In genomic region chr6:131348572-131348971, GRCh38 we compare ENCODE assay signal across 18 cellular contexts.
"Had no signal": no experiment of that assay in that cellular context is flagged by ENCODE, and none has a peak within 500 bp of the region (broad histone marks: within the 10 kb centered on the region; RNA-seq: fewer than 3 reads in every experiment).

No MANE protein-coding gene starts in this region.

- H3K4me1 Mint-ChIP-seq: immature natural killer cell, nephron progenitor cell had no signal

- H3K36me3 ChIP-seq: left ventricle myocardium inferior, lower lobe of right lung, sigmoid colon, tibial artery, upper lobe of left lung, uterus had no signal

- H3K9me3 Mint-ChIP-seq: dendritic cell treated with granulocyte-macrophage colony-stimulating factor and Interleukin-4, amounts not matched to agents 40 ng/mL and 50 ng/mL, for 4 days; immature natural killer cell; memory B cell; nephron progenitor cell had no signal

- H3K36me3 Mint-ChIP-seq: immature natural killer cell, memory B cell had no signal

- ATAC-seq: foreskin keratinocyte, left cardiac atrium, lower lobe of right lung had no signal

- H3K27ac ChIP-seq: foreskin keratinocyte, left ventricle myocardium inferior, lower lobe of right lung, sigmoid colon, skin epidermis, tibial artery, upper lobe of left lung, uterus had no signal

- H3K27me3 ChIP-seq: sigmoid colon, tibial artery, upper lobe of left lung, uterus had no signal

- H3K9me3 ChIP-seq: left ventricle myocardium inferior, lower lobe of right lung, sigmoid colon, tibial artery, upper lobe of left lung, uterus had no signal

- DNase-seq: foreskin keratinocyte; immature natural killer cell; kidney; left cardiac atrium; left ventricle myocardium inferior; lower lobe of right lung; midbrain; nephron progenitor cell; posterior cingulate gyrus; sigmoid colon; stimulated activated CD4-positive, alpha-beta T cell treated with anti-CD3 and anti-CD28 coated beads, Interleukin-12 subunit alpha, Interleukin-12 subunit beta, amount 100 ng/mL, for 4 hours; stimulated activated naive CD4-positive, alpha-beta T cell treated with Interleukin-2 at 50 U/mL for 16 hours; tibial artery; upper lobe of left lung; uterus had no signal

- H3K4me3 ChIP-seq: left ventricle myocardium inferior, lower lobe of right lung, sigmoid colon, skin epidermis, tibial artery, upper lobe of left lung, uterus had no signal

- H3K4me3 Mint-ChIP-seq: dendritic cell treated with granulocyte-macrophage colony-stimulating factor and Interleukin-4, amounts not matched to agents 40 ng/mL and 50 ng/mL, for 4 days; immature natural killer cell; memory B cell; nephron progenitor cell had no signal

- H3K27me3 Mint-ChIP-seq: dendritic cell treated with granulocyte-macrophage colony-stimulating factor and Interleukin-4, amounts not matched to agents 40 ng/mL and 50 ng/mL, for 4 days had no signal

- H3K27ac Mint-ChIP-seq: dendritic cell treated with granulocyte-macrophage colony-stimulating factor and Interleukin-4, amounts not matched to agents 40 ng/mL and 50 ng/mL, for 4 days; immature natural killer cell; memory B cell; nephron progenitor cell had no signal

- H3K4me1 ChIP-seq: foreskin keratinocyte, left ventricle myocardium inferior, lower lobe of right lung, sigmoid colon, tibial artery, upper lobe of left lung, uterus had no signal
